In genomic region chr16:21611546-21612384, GRCh38 we compare ENCODE assay signal across 10 cellular contexts. TPM values are rescaled to one million over a fixed set of nuclear protein-coding genes. Genes with fewer than 3 reads are reported as not detected.
DNase-seq lines count a peak whose midpoint lies in the region; ATAC-seq and TF ChIP-seq lines count a peak whose summit lies in the region.
"Had no signal": no experiment of that assay in that cellular context is flagged by ENCODE, and none has a peak within 500 bp of the region (broad histone marks: within the 10 kb centered on the region; RNA-seq: fewer than 3 reads in every experiment).

No MANE protein-coding gene starts in this region.

- H3K36me3 ChIP-seq in aorta (ENCODE audit: control insufficient read depth in 1 of 2, insufficient read depth in 2 of 2, low read length in 1 of 2): peaks cover 0 to 1% of the 10 kb centered on the region in 2 donors

- H3K4me1 Mint-ChIP-seq in Calu3 (ENCODE audit: low read depth, unreplicated experiment): peaks cover 33% of the 10 kb centered on the region
- peaks cover 50 to 77% of the 10 kb centered on the region in 2 donors for H3K4me1 Mint-ChIP-seq in effector memory CD8-positive, alpha-beta T cell (ENCODE audit: low read depth in 2 of 2)

- H3K27ac Mint-ChIP-seq in Calu3 (ENCODE audit: unreplicated experiment): no peak overlapping the region
- peak overlapping the region; percentile 22 to 68 for H3K27ac Mint-ChIP-seq in effector memory CD8-positive, alpha-beta T cell

- H3K36me3 Mint-ChIP-seq in Calu3 (ENCODE audit: insufficient read depth, unreplicated experiment): no peaks in the 10 kb centered on the region
- H3K36me3 Mint-ChIP-seq in effector memory CD8-positive, alpha-beta T cell (ENCODE audit: insufficient read depth): peaks cover 12% of the 10 kb centered on the region

- no peaks in the 10 kb centered on the region for H3K9me3 Mint-ChIP-seq in Calu3 (ENCODE audit: low read depth, unreplicated experiment)
- no peaks in the 10 kb centered on the region for H3K9me3 Mint-ChIP-seq in effector memory CD8-positive, alpha-beta T cell

- 45 to 46% methylated on average over 7 of the region's 7 CpGs for WGBS in aorta, 2 donors

- BruUV-seq in Calu3 (replicated peaks; lab: Mats Ljungman, UMichigan): no TSS peak

- H3K27ac ChIP-seq in aorta (ENCODE audit: low read depth in 1 of 2, low read length in 2 of 2): no peak overlapping the region

- no peaks in the 10 kb centered on the region for H3K9me3 ChIP-seq in aorta (ENCODE audit: control insufficient read depth, low read length)

- peak; percentile 32 for ATAC-seq in effector memory CD8-positive, alpha-beta T cell (replicated peaks)
- ATAC-seq in omental fat pad (ENCODE audit: low FRiP score) (peak; percentile 72), aorta (ENCODE audit: low FRiP score) (no peak), GM19397 (IDR thresholded peaks at IDR 0.05; ENCODE audit: unreplicated experiment) (no peak)

- H3K27me3 Mint-ChIP-seq in Calu3 (ENCODE audit: unreplicated experiment): no peaks in the 10 kb centered on the region
- H3K27me3 Mint-ChIP-seq in effector memory CD8-positive, alpha-beta T cell: no peaks in the 10 kb centered on the region

- H3K4me3 ChIP-seq in aorta (ENCODE audit: low read length in 2 of 2): no peak overlapping the region

- no peaks in the 10 kb centered on the region for H3K4me1 ChIP-seq in aorta (ENCODE audit: control insufficient read depth in 1 of 2, insufficient read depth in 2 of 2, low read length in 2 of 2)

- H3K27me3 ChIP-seq in aorta (ENCODE audit: control insufficient read depth in 1 of 2, insufficient read depth in 2 of 2, low read length in 1 of 2): no peaks in the 10 kb centered on the region

- CTCF ChIA-PET in Calu3 (lab: Charles Lee): interaction anchor here (0.7 to 1.4 kb wide), 3 partner anchors 8 to 15 kb away, joined by 3 read pairs; no protein-coding TSS in a partner anchor

- TF ChIP-seq CTCF in Calu3 (IDR thresholded peaks at IDR 0.05; ENCODE audit: unreplicated experiment): no peak
- no peak for TF ChIP-seq CTCF in omental fat pad (IDR thresholded peaks at IDR 0.05)

- DNase-seq in Calu3 (no peak), OCI-M1 (lab: John Stamatoyannopoulos, UW) (peak; percentile 95), omental fat pad (ENCODE audit: low spot score) (no peak), aorta (no peak), SW480 (ENCODE audit: low spot score) (no peak)
- no peak for DNase-seq in effector memory CD8-positive, alpha-beta T cell
- no peak for DNase-seq in activated effector memory CD4-positive, alpha-beta T cell treated with anti-CD3 and anti-CD28 coated beads, Interleukin-2, amount 50 U/mL, for 16 hours
- DNase-seq: occipital lobe had no signal

- intact Hi-C loops in Calu3 (cut with micrococcal nuclease; ENCODE audit: unreplicated experiment) (no loop called here), aorta (cut with DNase I) (no loop called here)

- H3K4me3 Mint-ChIP-seq in Calu3 (ENCODE audit: low read depth, unreplicated experiment): peak overlapping the region; percentile 16
- H3K4me3 Mint-ChIP-seq in effector memory CD8-positive, alpha-beta T cell: peak overlapping the region in 1 of 2 donors; percentile 6

RNA-seq across cellular contexts. Expression of gene METTL9, which starts 12.4 kb away (rescaled TPM):
- total RNA-seq in Calu3 (2022) (86.5 and 109 TPM in 2 replicates), omental fat pad (100 to 1,000 TPM in 3 of 4 donors, 10 to 100 TPM in 1; 98.9 to 195 (median 114) TPM), aorta (10 to 100 TPM; 50.0 to 67.8 TPM)
- polyA plus RNA-seq in aorta: 10 to 100 TPM; 54.9 to 98.2 TPM

RNA-seq across cellular contexts. Expression of gene IGSF6, which starts 40.6 kb away (rescaled TPM):
- total RNA-seq in Calu3 (2022) (not detected in 2 replicates), omental fat pad (10 to 100 TPM in 1 of 4 donors, 1 to 10 TPM in 3; 2.8 to 18.6 (median 6.8) TPM), aorta (1 to 10 TPM; 4.4 to 7.2 TPM)
- 1 to 10 TPM in 1 of 2 donors, under 1 TPM in 1; 0.95 to 6.5 TPM for polyA plus RNA-seq in aorta
- total RNA-seq: H1 had no signal
- polyA plus RNA-seq: H1 had no signal

RNA-seq across cellular contexts. Expression of gene OTOA, which starts 52.0 kb away (rescaled TPM):
- 0.40 TPM in 1 of 2 replicates, not detected in the other for total RNA-seq in Calu3 (2022)
- total RNA-seq in omental fat pad: 1 to 10 TPM in 2 of 4 donors, under 1 TPM in 2; 0.25 to 1.2 (median 0.69) TPM
- under 1 TPM; 0.21 to 0.32 TPM for total RNA-seq in aorta
- not detected for polyA plus RNA-seq in aorta

Comparison
In these comparisons a context has a peak if more than half of its experiments do, and no peak if none do; other contexts are left out.
1. ATAC-seq: peak in effector memory CD8-positive, alpha-beta T cell (single experiment) and omental fat pad (single experiment); none in aorta (single experiment) and GM19397 (single experiment).